Comparison of ENCODE assay signal across 16 cellular contexts in genomic region chr4:102678107-102678506, GRCh38.
"Had no signal": no experiment of that assay in that cellular context is flagged by ENCODE, and none has a peak within 500 bp of the region (broad histone marks: within the 10 kb centered on the region; RNA-seq: fewer than 3 reads in every experiment).

No MANE protein-coding gene starts in this region.

- DNase-seq: activated CD8-positive, alpha-beta memory T cell treated with anti-CD3 and anti-CD28 coated beads, Interleukin-2, amount 10 ng/mL, durations not matched to agents 7 days and 5 days; activated effector memory CD4-positive, alpha-beta T cell treated with anti-CD3 and anti-CD28 coated beads, Interleukin-2, amount 50 U/mL, for 16 hours; activated T-cell treated with anti-CD3 and anti-CD28 coated beads, Interleukin-2, amount 50 U/mL, for 4 hours; amniotic stem cell; brain microvascular endothelial cell; heart left ventricle; kidney; left ventricle myocardium superior; pancreas; stimulated activated CD4-positive, alpha-beta T cell treated with anti-CD3 and anti-CD28 coated beads, Interleukin-15, amount 100 ng/mL, for 24 hours; stimulated activated CD4-positive, alpha-beta T cell treated with anti-CD3 and anti-CD28 coated beads, Interleukin-4, amount 100 ng/mL, for 4 hours; stomach had no signal

- H3K36me3 ChIP-seq: brain microvascular endothelial cell, pancreas had no signal

- H2AFZ ChIP-seq: neural progenitor cell had no signal

- FAIRE-seq: pancreas had no signal

- H3K9me3 ChIP-seq: pancreas, stomach, thoracic aorta had no signal

- H3K4me2 ChIP-seq: neural progenitor cell had no signal

- H3K4me1 ChIP-seq: neural progenitor cell, pancreas, stomach had no signal

- ATAC-seq: activated CD4-positive, CD25-positive, alpha-beta regulatory T cell treated with anti-CD3 and anti-CD28 coated beads, Interleukin-2, amount 50 U/mL, for 24 hours; activated CD8-positive, alpha-beta memory T cell treated with anti-CD3 and anti-CD28 coated beads, Interleukin-2, amount 10 ng/mL, durations not matched to agents 7 days and 5 days; activated naive CD4-positive, alpha-beta T cell treated with anti-CD3 and anti-CD28 coated beads, Interleukin-2, amount 50 U/mL, for 72 hours; activated T-cell treated with anti-CD3 and anti-CD28 coated beads, Interleukin-2, amount 50 U/mL, for 4 hours; heart left ventricle; left ventricle myocardium superior; pancreas had no signal

- H3K27ac ChIP-seq: brain microvascular endothelial cell, heart left ventricle, neural progenitor cell, pancreas, stomach, thoracic aorta had no signal

- H3K9ac ChIP-seq: neural progenitor cell had no signal

- H3K4me3 ChIP-seq: heart left ventricle, neural progenitor cell, pancreas, stomach, thoracic aorta had no signal

- H3K27me3 ChIP-seq: brain microvascular endothelial cell, heart left ventricle, neural progenitor cell, pancreas, stomach had no signal
